1 cellular context compared by ENCODE assay signal in the genomic region with DNA sequence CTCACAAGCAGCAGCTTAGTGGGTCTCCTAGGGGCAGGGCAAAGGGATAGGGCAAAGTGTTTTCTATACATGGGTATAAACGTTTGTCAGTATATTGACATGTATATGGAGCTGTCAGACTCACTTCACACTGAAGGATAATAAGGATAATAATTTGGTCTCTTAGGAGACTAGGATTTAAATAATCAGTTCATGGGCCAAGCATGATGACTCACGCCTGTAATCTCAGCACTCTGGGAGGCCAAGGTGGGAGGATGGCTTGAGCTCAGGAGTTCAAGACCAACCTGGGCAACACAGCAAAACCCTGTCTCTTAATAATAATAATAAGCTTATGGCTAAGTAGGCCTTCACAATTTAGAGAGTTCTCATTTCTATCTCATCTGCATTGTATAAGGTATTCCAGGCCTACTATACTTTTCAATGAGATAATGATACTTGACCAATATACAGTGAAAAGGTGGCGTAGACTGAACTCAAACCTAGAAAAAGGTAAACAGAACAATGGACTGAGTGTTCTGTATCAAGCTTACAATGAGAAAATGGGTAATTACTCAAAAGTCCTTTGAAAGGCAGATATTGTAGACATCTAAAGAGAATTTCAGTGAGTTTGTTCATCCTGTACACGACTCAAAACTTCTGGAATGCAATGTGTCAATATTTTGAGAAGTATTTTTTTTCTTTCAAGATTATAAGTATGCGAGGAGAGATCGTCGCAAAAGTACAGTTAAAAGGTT.
TF ChIP-seq lines count a peak whose summit lies in the region.

No MANE protein-coding gene starts in this region.

TF ChIP-seq in GM23338, 12 proteins besides CTCF, POLR2A, EP300 and RAD21 (continued from another document):
- TF ChIP-seq, protein P1, sequence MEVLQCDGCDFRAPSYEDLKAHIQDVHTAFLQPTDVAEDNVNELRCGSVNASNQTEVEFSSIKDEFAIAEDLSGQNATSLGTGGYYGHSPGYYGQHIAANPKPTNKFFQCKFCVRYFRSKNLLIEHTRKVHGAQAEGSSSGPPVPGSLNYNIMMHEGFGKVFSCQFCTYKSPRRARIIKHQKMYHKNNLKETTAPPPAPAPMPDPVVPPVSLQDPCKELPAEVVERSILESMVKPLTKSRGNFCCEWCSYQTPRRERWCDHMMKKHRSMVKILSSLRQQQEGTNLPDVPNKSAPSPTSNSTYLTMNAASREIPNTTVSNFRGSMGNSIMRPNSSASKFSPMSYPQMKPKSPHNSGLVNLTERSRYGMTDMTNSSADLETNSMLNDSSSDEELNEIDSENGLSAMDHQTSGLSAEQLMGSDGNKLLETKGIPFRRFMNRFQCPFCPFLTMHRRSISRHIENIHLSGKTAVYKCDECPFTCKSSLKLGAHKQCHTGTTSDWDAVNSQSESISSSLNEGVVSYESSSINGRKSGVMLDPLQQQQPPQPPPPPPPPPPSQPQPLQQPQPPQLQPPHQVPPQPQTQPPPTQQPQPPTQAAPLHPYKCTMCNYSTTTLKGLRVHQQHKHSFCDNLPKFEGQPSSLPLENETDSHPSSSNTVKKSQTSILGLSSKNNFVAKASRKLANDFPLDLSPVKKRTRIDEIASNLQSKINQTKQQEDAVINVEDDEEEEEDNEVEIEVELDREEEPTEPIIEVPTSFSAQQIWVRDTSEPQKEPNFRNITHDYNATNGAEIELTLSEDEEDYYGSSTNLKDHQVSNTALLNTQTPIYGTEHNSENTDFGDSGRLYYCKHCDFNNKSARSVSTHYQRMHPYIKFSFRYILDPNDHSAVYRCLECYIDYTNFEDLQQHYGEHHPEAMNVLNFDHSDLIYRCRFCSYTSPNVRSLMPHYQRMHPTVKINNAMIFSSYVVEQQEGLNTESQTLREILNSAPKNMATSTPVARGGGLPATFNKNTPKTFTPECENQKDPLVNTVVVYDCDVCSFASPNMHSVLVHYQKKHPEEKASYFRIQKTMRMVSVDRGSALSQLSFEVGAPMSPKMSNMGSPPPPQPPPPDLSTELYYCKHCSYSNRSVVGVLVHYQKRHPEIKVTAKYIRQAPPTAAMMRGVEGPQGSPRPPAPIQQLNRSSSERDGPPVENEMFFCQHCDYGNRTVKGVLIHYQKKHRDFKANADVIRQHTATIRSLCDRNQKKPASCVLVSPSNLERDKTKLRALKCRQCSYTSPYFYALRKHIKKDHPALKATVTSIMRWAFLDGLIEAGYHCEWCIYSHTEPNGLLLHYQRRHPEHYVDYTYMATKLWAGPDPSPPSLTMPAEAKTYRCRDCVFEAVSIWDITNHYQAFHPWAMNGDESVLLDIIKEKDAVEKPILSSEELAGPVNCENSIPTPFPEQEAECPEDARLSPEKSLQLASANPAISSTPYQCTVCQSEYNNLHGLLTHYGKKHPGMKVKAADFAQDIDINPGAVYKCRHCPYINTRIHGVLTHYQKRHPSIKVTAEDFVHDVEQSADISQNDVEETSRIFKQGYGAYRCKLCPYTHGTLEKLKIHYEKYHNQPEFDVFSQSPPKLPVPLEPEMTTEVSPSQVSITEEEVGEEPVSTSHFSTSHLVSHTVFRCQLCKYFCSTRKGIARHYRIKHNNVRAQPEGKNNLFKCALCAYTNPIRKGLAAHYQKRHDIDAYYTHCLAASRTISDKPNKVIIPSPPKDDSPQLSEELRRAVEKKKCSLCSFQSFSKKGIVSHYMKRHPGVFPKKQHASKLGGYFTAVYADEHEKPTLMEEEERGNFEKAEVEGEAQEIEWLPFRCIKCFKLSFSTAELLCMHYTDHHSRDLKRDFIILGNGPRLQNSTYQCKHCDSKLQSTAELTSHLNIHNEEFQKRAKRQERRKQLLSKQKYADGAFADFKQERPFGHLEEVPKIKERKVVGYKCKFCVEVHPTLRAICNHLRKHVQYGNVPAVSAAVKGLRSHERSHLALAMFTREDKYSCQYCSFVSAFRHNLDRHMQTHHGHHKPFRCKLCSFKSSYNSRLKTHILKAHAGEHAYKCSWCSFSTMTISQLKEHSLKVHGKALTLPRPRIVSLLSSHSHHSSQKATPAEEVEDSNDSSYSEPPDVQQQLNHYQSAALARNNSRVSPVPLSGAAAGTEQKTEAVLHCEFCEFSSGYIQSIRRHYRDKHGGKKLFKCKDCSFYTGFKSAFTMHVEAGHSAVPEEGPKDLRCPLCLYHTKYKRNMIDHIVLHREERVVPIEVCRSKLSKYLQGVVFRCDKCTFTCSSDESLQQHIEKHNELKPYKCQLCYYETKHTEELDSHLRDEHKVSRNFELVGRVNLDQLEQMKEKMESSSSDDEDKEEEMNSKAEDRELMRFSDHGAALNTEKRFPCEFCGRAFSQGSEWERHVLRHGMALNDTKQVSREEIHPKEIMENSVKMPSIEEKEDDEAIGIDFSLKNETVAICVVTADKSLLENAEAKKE (CRISPR knock-in tag; IDR thresholded peaks at IDR 0.05), result no peak
